8 cellular contexts compared by ENCODE assay signal in the genomic region with DNA sequence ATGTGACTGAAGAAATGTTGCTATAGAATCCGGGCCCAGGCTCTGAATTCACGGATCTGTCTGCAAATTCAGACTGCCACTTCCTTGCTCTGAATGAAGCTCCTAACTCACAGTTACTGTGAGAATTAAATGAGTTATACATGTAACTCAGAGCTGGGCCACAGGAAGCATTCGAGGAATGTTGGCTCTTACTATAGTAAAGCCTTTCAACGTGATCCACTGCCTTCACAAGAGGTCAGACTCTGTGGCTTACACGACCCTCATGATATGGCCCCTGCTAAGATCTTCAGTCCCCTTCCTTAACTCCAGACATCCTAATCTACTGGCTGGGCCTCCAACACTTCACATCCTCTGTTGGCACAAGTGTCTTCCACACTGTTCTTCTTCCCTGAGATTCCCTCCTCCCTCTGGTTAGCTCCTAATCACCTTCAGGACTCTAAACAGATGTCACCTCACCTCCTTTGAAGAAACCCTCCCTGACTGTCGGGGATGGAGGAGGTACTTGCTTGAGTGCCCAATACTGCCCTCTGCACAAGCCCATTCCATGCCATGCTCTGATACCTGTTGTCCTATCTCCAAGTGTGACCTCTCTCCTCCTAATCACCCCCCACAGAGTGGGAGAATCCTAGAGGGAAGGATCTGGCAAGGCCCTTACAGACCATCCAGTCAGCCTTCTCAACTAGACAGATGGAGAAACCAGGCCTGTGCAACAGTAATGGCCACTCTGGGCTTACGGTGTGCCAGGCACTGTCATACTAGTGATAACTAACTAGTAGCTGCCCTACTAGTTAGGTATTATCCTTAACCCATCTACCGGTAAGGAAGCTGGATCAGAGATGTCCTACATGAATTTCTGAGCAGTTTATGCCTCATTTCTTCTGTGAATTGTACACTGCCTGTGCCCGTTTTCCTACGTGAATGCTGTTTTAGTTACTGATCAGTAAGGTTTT. TPM values are rescaled to one million over a fixed set of nuclear protein-coding genes. Genes with fewer than 3 reads are reported as not detected.
DNase-seq lines count a peak whose midpoint lies in the region; FAIRE-seq and TF ChIP-seq lines count a peak whose summit lies in the region.

No MANE protein-coding gene starts in this region.

- H3K9me3 ChIP-seq in right atrium auricular region (no peaks in the 10 kb centered on the region), skeletal muscle satellite cell (replicated peaks; ENCODE audit: low read length) (no peaks in the 10 kb centered on the region)

- H3K9ac ChIP-seq in skeletal muscle satellite cell (ENCODE audit: low read depth, low read length): peak overlapping the region; percentile 94

- TF ChIP-seq CTCF in VCaP (conservative IDR thresholded peaks at IDR 0.05) (no peak), right atrium auricular region (IDR thresholded peaks at IDR 0.05) (no peak)

- H3K4me1 ChIP-seq in right atrium auricular region (peaks cover 0 to 22% of the 10 kb centered on the region in 2 donors), skeletal muscle satellite cell (ENCODE audit: control insufficient read depth, insufficient read depth, low read length) (peaks cover 13% of the 10 kb centered on the region)

- FAIRE-seq in GM19239 (lab: Jason Lieb, UNC): peak; percentile 70

- DNase-seq in GM19239 (ENCODE audit: insufficient read length, low spot score) (no peak), right atrium auricular region (ENCODE audit: low spot score) (no peak), NCI-H226 (no peak), nucleus accumbens (lab: John Stamatoyannopoulos, UW) (no peak), mucosa of gallbladder (ENCODE audit: low spot score) (no peak), NCI-H146 treated with DMSO at 0.1 percent for 48 hours (lab: John Stamatoyannopoulos, UW; ENCODE audit: unreplicated experiment) (no peak)

- no peaks in the 10 kb centered on the region for H3K27me3 ChIP-seq in right atrium auricular region
- H3K27me3 ChIP-seq in skeletal muscle satellite cell (ENCODE audit: control insufficient read depth, insufficient read depth, low read length): no peaks in the 10 kb centered on the region

- H3K4me3 ChIP-seq in right atrium auricular region (peak overlapping the region; percentile 81), skeletal muscle satellite cell (ENCODE audit: low read length) (peak overlapping the region; percentile 98)

- peaks cover 60% of the 10 kb centered on the region for H3K36me3 ChIP-seq in right atrium auricular region
- H3K36me3 ChIP-seq in skeletal muscle satellite cell (ENCODE audit: insufficient read depth, low read length): peaks cover 41% of the 10 kb centered on the region

- H3K27ac ChIP-seq in VCaP: peak overlapping the region; percentile 89
- H3K27ac ChIP-seq in right atrium auricular region: peak overlapping the region in 1 of 2 donors; percentile 90

- H3K4me2 ChIP-seq in skeletal muscle satellite cell (ENCODE audit: low read length): peak overlapping the region; percentile 91

RNA-seq across cellular contexts. Expression of a gene that starts 1.3 kb away (rescaled TPM):
- total RNA-seq in right atrium auricular region (10 to 100 TPM; 23.7 to 24.3 TPM), mucosa of gallbladder (31.5 TPM)
- total RNA-seq in skeletal muscle satellite cell (2012; rRNA removed): 16.7 and 26.2 TPM in 2 replicates

RNA-seq across cellular contexts. Expression of a gene that starts 11.0 kb away (rescaled TPM):
- 10 to 100 TPM; 67.9 to 77.0 TPM for total RNA-seq in right atrium auricular region
- total RNA-seq in skeletal muscle satellite cell (2012; rRNA removed): 11.4 and 19.4 TPM in 2 replicates
- total RNA-seq in mucosa of gallbladder: 52.2 TPM

RNA-seq across cellular contexts. Expression of a gene that starts 34.3 kb away (rescaled TPM):
- total RNA-seq in right atrium auricular region: 1 to 10 TPM in 1 of 2 donors, under 1 TPM in 1; 0.83 to 1.1 TPM
- not detected in 2 replicates for total RNA-seq in skeletal muscle satellite cell (2012; rRNA removed)
- 13.3 TPM for total RNA-seq in mucosa of gallbladder

RNA-seq across cellular contexts. Expression of a gene that starts 34.5 kb away (rescaled TPM):
- 1 to 10 TPM; 2.2 to 10.0 TPM for total RNA-seq in right atrium auricular region
- total RNA-seq in skeletal muscle satellite cell (2012; rRNA removed): not detected in 2 replicates
- 46.4 TPM for total RNA-seq in mucosa of gallbladder
